In the genomic region with DNA sequence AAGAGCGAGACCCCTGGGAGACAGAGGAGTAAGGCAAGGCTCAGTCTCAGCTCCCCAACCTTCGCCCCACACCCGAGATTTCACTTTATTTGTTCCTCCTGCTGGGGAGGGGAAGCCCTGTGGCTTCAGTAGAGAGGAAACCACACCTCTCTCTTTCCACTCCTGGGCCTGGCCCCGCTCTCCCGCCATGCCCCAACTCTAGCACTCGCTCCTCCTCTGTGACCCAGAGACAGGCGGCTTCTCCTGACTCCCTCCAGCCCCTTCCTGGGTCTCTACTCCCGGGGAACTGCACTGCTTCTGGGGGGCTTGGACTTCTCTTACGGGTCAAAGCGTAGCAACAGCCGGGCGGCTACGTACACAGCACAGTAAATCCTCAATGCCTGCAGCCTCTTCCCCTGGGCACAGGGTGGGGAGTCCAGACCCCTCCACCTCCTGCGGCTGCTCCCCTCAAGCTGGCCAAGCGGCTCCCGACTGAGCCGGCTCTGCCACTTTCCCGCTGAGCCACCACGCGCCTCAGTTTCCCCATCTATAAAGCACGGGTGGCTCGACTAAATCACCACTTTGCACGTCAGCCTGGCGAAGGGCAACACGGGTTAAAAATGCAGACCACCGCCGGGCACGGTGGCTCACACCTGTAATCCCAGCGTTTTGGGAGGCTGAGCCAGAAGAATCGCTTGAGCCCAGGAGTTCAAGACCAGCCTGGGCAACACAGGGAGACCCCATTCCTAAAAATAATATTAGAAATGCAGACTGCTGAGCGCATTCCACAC, we compare ENCODE assay signal across 8 cellular contexts. TPM values are rescaled to one million over a fixed set of nuclear protein-coding genes. Genes with fewer than 3 reads are reported as not detected.
DNase-seq lines count a peak whose midpoint lies in the region; ATAC-seq and TF ChIP-seq lines count a peak whose summit lies in the region.

No MANE protein-coding gene starts in this region.

- H3K27ac Mint-ChIP-seq in activated CD4-positive, alpha-beta memory T cell treated with anti-CD3 and anti-CD28 coated beads for 36 hours: peak overlapping the region; percentile 95
- H3K27ac Mint-ChIP-seq in endothelial cell (ENCODE audit: unreplicated experiment): no peak overlapping the region

- no peaks in the 10 kb centered on the region for H3K9me3 Mint-ChIP-seq in activated CD4-positive, alpha-beta memory T cell treated with anti-CD3 and anti-CD28 coated beads for 36 hours
- H3K9me3 Mint-ChIP-seq in endothelial cell (ENCODE audit: unreplicated experiment): no peaks in the 10 kb centered on the region

- POLR2A ChIA-PET in activated CD4-positive, alpha-beta memory T cell treated with anti-CD3 and anti-CD28 coated beads for 36 hours (lab: Charles Lee): interaction anchor here (2.1 kb wide), 1 partner anchor 18 kb away, joined by 6 read pairs; no protein-coding TSS in a partner anchor

- peaks cover 80% of the 10 kb centered on the region for H3K4me1 ChIP-seq in BLaER1
- H3K4me1 ChIP-seq in osteoblast (ENCODE audit: insufficient read depth, low read length): peaks cover 23% of the 10 kb centered on the region

- H3K79me2 ChIP-seq in osteoblast (ENCODE audit: insufficient read depth, low read length): peaks cover 63% of the 10 kb centered on the region

- H3K36me3 ChIP-seq in BLaER1: peaks cover 36% of the 10 kb centered on the region
- H3K36me3 ChIP-seq in osteoblast (ENCODE audit: insufficient read depth, low read length): no peaks in the 10 kb centered on the region

- peaks cover under 1% of the 10 kb centered on the region; the same call in 1 of the 2 replicates for H3K9me3 ChIP-seq in BLaER1
- H3K9me3 ChIP-seq in osteoblast (ENCODE audit: low read depth, low read length): no peaks in the 10 kb centered on the region

- H3K9ac ChIP-seq in BLaER1: peak overlapping the region; percentile 100

- peak overlapping the region; percentile 99 for H3K4me2 ChIP-seq in BLaER1
- H3K4me2 ChIP-seq in osteoblast (ENCODE audit: insufficient read depth, low read length): peak overlapping the region; percentile 95

- peaks cover 64% of the 10 kb centered on the region for H4K20me1 ChIP-seq in BLaER1
- H4K20me1 ChIP-seq in osteoblast (ENCODE audit: insufficient read depth, low read length): peaks cover 53% of the 10 kb centered on the region

- ATAC-seq in HG03354 (IDR thresholded peaks at IDR 0.05; ENCODE audit: poor library complexity, severe bottlenecking, unreplicated experiment): no peak
- ATAC-seq in HG02981 (IDR thresholded peaks at IDR 0.05; ENCODE audit: unreplicated experiment): no peak

- peaks cover 22% of the 10 kb centered on the region for H3K36me3 Mint-ChIP-seq in activated CD4-positive, alpha-beta memory T cell treated with anti-CD3 and anti-CD28 coated beads for 36 hours
- peaks cover under 1% of the 10 kb centered on the region for H3K36me3 Mint-ChIP-seq in endothelial cell (ENCODE audit: low read depth, unreplicated experiment)

- TF ChIP-seq CTCF in endothelial cell (IDR thresholded peaks at IDR 0.05; ENCODE audit: unreplicated experiment) (no peak), osteoblast (IDR thresholded peaks at IDR 0.05; ENCODE audit: extremely low read depth, low read depth, low read length) (no peak)

- H3K27me3 ChIP-seq in BLaER1 (no peaks in the 10 kb centered on the region), osteoblast (ENCODE audit: insufficient read depth, low read length) (no peaks in the 10 kb centered on the region)

- H3K27ac ChIP-seq in BLaER1 (peak overlapping the region; percentile 96), osteoblast (ENCODE audit: low read depth, low read length) (peak overlapping the region; percentile 72)

- intact Hi-C loops in activated CD4-positive, alpha-beta memory T cell treated with anti-CD3 and anti-CD28 coated beads for 36 hours (cut with micrococcal nuclease): loop anchor here (2.0 to 10.0 kb wide), 6 partner anchors 51 to 253 kb away; a partner anchor contains a TSS

- H3K4me1 Mint-ChIP-seq in activated CD4-positive, alpha-beta memory T cell treated with anti-CD3 and anti-CD28 coated beads for 36 hours (ENCODE audit: low read depth): peaks cover 52% of the 10 kb centered on the region
- peaks cover 8% of the 10 kb centered on the region for H3K4me1 Mint-ChIP-seq in endothelial cell (ENCODE audit: unreplicated experiment)

- H3K4me3 ChIP-seq in BLaER1 (peak overlapping the region; percentile 100), osteoblast (ENCODE audit: insufficient read depth, low read length) (peak overlapping the region; percentile 84)

- peak; percentile 71 for DNase-seq in HuH-7.5 (ENCODE audit: low spot score)
- DNase-seq in activated CD4-positive, alpha-beta memory T cell treated with anti-CD3 and anti-CD28 coated beads for 36 hours: peak; percentile 82
- DNase-seq in endothelial cell (ENCODE audit: low spot score): no peak
- peak; percentile 98 for DNase-seq in osteoblast (ENCODE audit: insufficient read length, low spot score, missing footprints)
- no peak for DNase-seq in HK-2 (ENCODE audit: unreplicated experiment)

- CTCF ChIA-PET in activated CD4-positive, alpha-beta memory T cell treated with anti-CD3 and anti-CD28 coated beads for 36 hours (lab: Charles Lee): interaction anchor here (1.7 to 1.8 kb wide), 2 partner anchors 72 to 77 kb away, joined by 6 to 11 read pairs; no protein-coding TSS in a partner anchor

- H3K27me3 Mint-ChIP-seq in activated CD4-positive, alpha-beta memory T cell treated with anti-CD3 and anti-CD28 coated beads for 36 hours: no peaks in the 10 kb centered on the region
- peaks cover 18% of the 10 kb centered on the region for H3K27me3 Mint-ChIP-seq in endothelial cell (ENCODE audit: unreplicated experiment)

- peak overlapping the region; percentile 93 for H3K4me3 Mint-ChIP-seq in activated CD4-positive, alpha-beta memory T cell treated with anti-CD3 and anti-CD28 coated beads for 36 hours
- H3K4me3 Mint-ChIP-seq in endothelial cell (ENCODE audit: unreplicated experiment): peak overlapping the region; percentile 88

- no peak overlapping the region for H2AFZ ChIP-seq in osteoblast (ENCODE audit: low read length)

RNA-seq across cellular contexts. Expression of a gene that starts 1.4 kb away (rescaled TPM):
- 10 to 100 TPM; 84.4 to 89.7 TPM for total RNA-seq in activated CD4-positive, alpha-beta memory T cell treated with anti-CD3 and anti-CD28 coated beads for 36 hours
- total RNA-seq in endothelial cell (ENCODE audit: unreplicated experiment) (41.7 TPM), osteoblast (29.8 and 38.7 TPM in 2 replicates)

RNA-seq across cellular contexts. Expression of a gene that starts 14.6 kb away (rescaled TPM):
- total RNA-seq in activated CD4-positive, alpha-beta memory T cell treated with anti-CD3 and anti-CD28 coated beads for 36 hours: 1 to 10 TPM; 5.7 to 6.0 TPM
- total RNA-seq in endothelial cell (ENCODE audit: unreplicated experiment) (6.5 TPM), osteoblast (32.7 and 52.1 TPM in 2 replicates)

RNA-seq across cellular contexts. Expression of a gene that starts 21.9 kb away (rescaled TPM):
- under 1 TPM in 1 of 2 experiments, not detected in 1; 0.14 TPM for total RNA-seq in activated CD4-positive, alpha-beta memory T cell treated with anti-CD3 and anti-CD28 coated beads for 36 hours
- total RNA-seq in endothelial cell (ENCODE audit: unreplicated experiment): not detected
- not detected in 2 replicates for total RNA-seq in osteoblast

RNA-seq across cellular contexts. Expression of a gene that starts 28.3 kb away (rescaled TPM):
- total RNA-seq in activated CD4-positive, alpha-beta memory T cell treated with anti-CD3 and anti-CD28 coated beads for 36 hours: 10 to 100 TPM; 71.5 to 72.5 TPM
- 53.6 TPM for total RNA-seq in endothelial cell (ENCODE audit: unreplicated experiment)
- total RNA-seq in osteoblast: 16.6 and 18.6 TPM in 2 replicates

RNA-seq across cellular contexts. Expression of a gene that starts 33.6 kb away (rescaled TPM):
- total RNA-seq in activated CD4-positive, alpha-beta memory T cell treated with anti-CD3 and anti-CD28 coated beads for 36 hours: not detected
- not detected for total RNA-seq in endothelial cell (ENCODE audit: unreplicated experiment)
- not detected in 2 replicates for total RNA-seq in osteoblast

Comparison
In these comparisons a context has a peak if more than half of its experiments do, and no peak if none do; other contexts are left out.
1. DNase-seq: peak in HuH-7.5 (single experiment), activated CD4-positive, alpha-beta memory T cell treated with anti-CD3 and anti-CD28 coated beads for 36 hours (single experiment) and osteoblast (single experiment); none in endothelial cell (single experiment) and HK-2 (single experiment).